31 cellular contexts compared by ENCODE assay signal in genomic region chr6:20746805-20747204, GRCh38.
"Had no signal": no experiment of that assay in that cellular context is flagged by ENCODE, and none has a peak within 500 bp of the region (broad histone marks: within the 10 kb centered on the region; RNA-seq: fewer than 3 reads in every experiment).

No MANE protein-coding gene starts in this region.

- ATAC-seq: activated CD8-positive, alpha-beta memory T cell treated with anti-CD3 and anti-CD28 coated beads, Interleukin-2, amount 10 ng/mL, durations not matched to agents 7 days and 5 days; activated CD8-positive, alpha-beta T cell treated with anti-CD3 and anti-CD28 coated beads, Interleukin-2, amount 10 ng/mL, durations not matched to agents 7 days and 5 days; activated T-cell treated with anti-CD3 and anti-CD28 coated beads, Interleukin-2, amount 50 U/mL, for 72 hours; effector memory CD8-positive, alpha-beta T cell; gastroesophageal sphincter; left ventricle myocardium superior; stimulated activated memory B cell treated with anti-CD40 and anti-IgM and Interleukin-4, amounts not matched to agents 10 μg/mL and 1 μg/mL and 100 μg/mL, for 72 hours; stimulated activated naive CD8-positive, alpha-beta T cell treated with anti-CD3 and anti-CD28 coated beads, Interleukin-15, amount 100 ng/mL, for 72 hours had no signal

- FAIRE-seq: keratinocyte had no signal

- DNase-seq: activated CD4-positive, alpha-beta T cell treated with anti-CD3 and anti-CD28 coated beads, Interleukin-2, amount 10 ng/mL, durations not matched to agents 24 days and 14 days; activated CD4-positive, CD25-positive, alpha-beta regulatory T cell treated with anti-CD3 and anti-CD28 coated beads, Interleukin-2, amount 50 U/mL, for 72 hours; activated CD8-positive, alpha-beta memory T cell treated with anti-CD3 and anti-CD28 coated beads, Interleukin-2, amount 10 ng/mL, durations not matched to agents 7 days and 5 days; activated CD8-positive, alpha-beta T cell treated with anti-CD3 and anti-CD28 coated beads, Interleukin-2, amount 10 ng/mL, durations not matched to agents 7 days and 5 days; activated naive CD4-positive, alpha-beta T cell treated with Interleukin-2 at 50 U/mL for 16 hours; activated naive CD8-positive, alpha-beta T cell treated with anti-CD3 and anti-CD28 coated beads for 36 hours; activated T-cell treated with anti-CD3 and anti-CD28 coated beads, Interleukin-2, amount 50 U/mL, for 72 hours; adrenal gland; cerebellar nuclear complex; cortex of kidney; effector memory CD8-positive, alpha-beta T cell; erythroblast; left cardiac atrium; left ventricle myocardium superior; naive B cell; nephron progenitor cell; sigmoid colon; stimulated activated CD4-positive, alpha-beta T cell treated with anti-CD3 and anti-CD28 coated beads, Interleukin-1b, Interleukin-23, amount 100 ng/mL, for 48 hours; stimulated activated CD4-positive, alpha-beta T cell treated with anti-CD3 and anti-CD28 coated beads, Interleukin-4, amount 100 ng/mL, for 4 hours; stimulated activated CD8-positive, alpha-beta memory T cell treated with anti-CD3 and anti-CD28 coated beads, Interleukin-4, amount 100 ng/mL, for 48 hours; stimulated activated naive CD8-positive, alpha-beta T cell treated with anti-CD3 and anti-CD28 coated beads, Interleukin-15, amount 100 ng/mL, for 72 hours; substantia nigra; T-helper 9 cell; uterus had no signal

- H3K4me3 ChIP-seq: adrenal gland, ascending aorta, cardiac muscle cell, gastroesophageal sphincter, hepatocyte, sigmoid colon, smooth muscle cell, uterus had no signal
